ENCODE assay signal across 8 cellular contexts in genomic region chr5:151082274-151082902, GRCh38. TPM values are rescaled to one million over a fixed set of nuclear protein-coding genes. Genes with fewer than 3 reads are reported as not detected.
A peak's percentile ranks its signal among the peaks of the same experiment; 100 is the strongest.
DNase-seq lines count a peak whose midpoint lies in the region; ATAC-seq and TF ChIP-seq lines count a peak whose summit lies in the region.

No MANE protein-coding gene starts in this region.

- H3K9me3 ChIP-seq in left ventricle myocardium inferior (replicated peaks): no peaks in the 10 kb centered on the region
- no peaks in the 10 kb centered on the region for H3K9me3 ChIP-seq in spleen

- H3K27ac ChIP-seq in left ventricle myocardium inferior (replicated peaks): peak overlapping the region; percentile 99
- H3K27ac ChIP-seq in spleen: peak overlapping the region; percentile 98 to 100 (median 99)

- H3K27me3 ChIP-seq in left ventricle myocardium inferior (ENCODE audit: low read depth): no peaks in the 10 kb centered on the region
- no peaks in the 10 kb centered on the region for H3K27me3 ChIP-seq in spleen (replicated peaks in 1 of 7)

- TF ChIP-seq CTCF in left ventricle myocardium inferior (IDR thresholded peaks at IDR 0.05; ENCODE audit: borderline replicate concordance): peak; percentile 47
- TF ChIP-seq CTCF in fibroblast of pulmonary artery (IDR thresholded peaks at IDR 0.05; ENCODE audit: low read length, missing control alignments): peak; percentile 39
- TF ChIP-seq CTCF in spleen (IDR thresholded peaks at IDR 0.05 in 8 of 11, conservative IDR thresholded peaks at IDR 0.05 in 3 of 11): peak in 3 of 11 experiments; percentile 13 to 30 (median 18)

- no peak for TF ChIP-seq POLR2A in spleen (IDR thresholded peaks at IDR 0.05)

- intact Hi-C loops in left ventricle myocardium inferior (cut with micrococcal nuclease): no loop called here
- intact Hi-C loops in left cardiac atrium (cut with DNase I): no loop called here
- intact Hi-C loops in spleen (cut with DNase I; ENCODE audit: low total_unique reads): no loop called here

- WGBS in spleen, 5 donors: 58 to 77% (median 63%) methylated on average over 7 of the region's 7 CpGs

- peaks cover 4% of the 10 kb centered on the region for H3K36me3 ChIP-seq in left ventricle myocardium inferior
- H3K36me3 ChIP-seq in spleen: peaks cover 0 to 20% (median 2%) of the 10 kb centered on the region in 6 donors

- H3K4me1 ChIP-seq in left ventricle myocardium inferior: peaks cover 84% of the 10 kb centered on the region
- peaks cover 65 to 94% (median 85%) of the 10 kb centered on the region in 6 donors for H3K4me1 ChIP-seq in spleen

- H3K4me3 ChIP-seq in left ventricle myocardium inferior: peak overlapping the region; percentile 89
- H3K4me3 ChIP-seq in fibroblast of pulmonary artery (replicated peaks; ENCODE audit: low read depth, low read length): peak overlapping the region; percentile 79
- peak overlapping the region in 6 of 8 donors; percentile 77 to 95 (median 86) for H3K4me3 ChIP-seq in spleen

- ATAC-seq in left cardiac atrium (no peak), GM18498 (IDR thresholded peaks at IDR 0.05; ENCODE audit: unreplicated experiment) (no peak)

- no peak for DNase-seq in left ventricle myocardium inferior
- DNase-seq in left cardiac atrium: no peak
- peak; percentile 73 for DNase-seq in SHP77 treated with DMSO at 0.1 percent for 48 hours (lab: John Stamatoyannopoulos, UW)
- DNase-seq in fibroblast of pulmonary artery (ENCODE audit: low read depth): no peak
- peak; percentile 59 for DNase-seq in spleen
- DNase-seq in AML-193 (lab: John Stamatoyannopoulos, UW): no peak
- DNase-seq in COLO829 (ENCODE audit: low spot score): no peak

RNA-seq across cellular contexts. Expression of gene TNIP1, which starts 1.6 kb away (rescaled TPM):
- 131 TPM for total RNA-seq in left ventricle myocardium inferior
- total RNA-seq in left cardiac atrium: 100 to 1,000 TPM in 1 of 2 donors, 10 to 100 TPM in 1; 80.4 to 101 TPM
- 100 to 1,000 TPM; 179 to 260 (median 218) TPM for total RNA-seq in spleen
- polyA plus RNA-seq in spleen: 100 to 1,000 TPM in 1 of 3 donors, 10 to 100 TPM in 2; 67.7 to 149 (median 95.9) TPM

Comparison
In these comparisons a context has a peak if more than half of its experiments do, and no peak if none do; other contexts are left out.
1. DNase-seq: peak in SHP77 treated with DMSO at 0.1 percent for 48 hours (single experiment) and spleen (single experiment); none in left ventricle myocardium inferior (single experiment), left cardiac atrium (single experiment), fibroblast of pulmonary artery (single experiment), AML-193 (0 of 2) and COLO829 (single experiment).
2. Peak in every context shown above with its lines, with median percentiles within 50 percentile points of each other: H3K4me3 ChIP-seq.